Comparison of ENCODE assay signal across 10 cellular contexts in genomic region chr14:68686212-68686478, GRCh38.
A peak's percentile ranks its signal among the peaks of the same experiment; 100 is the strongest.
DNase-seq lines count a peak whose midpoint lies in the region; ATAC-seq, FAIRE-seq and TF ChIP-seq lines count a peak whose summit lies in the region.
"Had no signal": no experiment of that assay in that cellular context is flagged by ENCODE, and none has a peak within 500 bp of the region (broad histone marks: within the 10 kb centered on the region; RNA-seq: fewer than 3 reads in every experiment).

No MANE protein-coding gene starts in this region.

- H3K4me1 Mint-ChIP-seq in activated naive CD4-positive, alpha-beta T cell treated with anti-CD3 and anti-CD28 coated beads for 36 hours (ENCODE audit: low read depth): peaks cover 52% of the 10 kb centered on the region
- peaks cover 43% of the 10 kb centered on the region for H3K4me1 Mint-ChIP-seq in activated T-helper 17 cell treated with anti-CD3 and anti-CD28 coated beads, Interleukin-2, amount 50 U/mL, for 72 hours
- H3K4me1 Mint-ChIP-seq in type B pancreatic cell (ENCODE audit: unreplicated experiment) (peaks cover 78% of the 10 kb centered on the region), endodermal cell (peaks cover 10% of the 10 kb centered on the region)

- H2BK12ac ChIP-seq in mesenchymal stem cell (ENCODE audit: low read length in 2 of 2): peak overlapping the region; percentile 33 to 61

- H3K4me1 ChIP-seq in mesenchymal stem cell (ENCODE audit: control insufficient read depth, insufficient read depth, low read depth, low read length) (peaks cover 48% of the 10 kb centered on the region), endodermal cell (ENCODE audit: control insufficient read depth, insufficient read depth, low read length) (no peaks in the 10 kb centered on the region)

- H3K4me3 Mint-ChIP-seq in activated naive CD4-positive, alpha-beta T cell treated with anti-CD3 and anti-CD28 coated beads for 36 hours: no peak overlapping the region
- H3K4me3 Mint-ChIP-seq in activated T-helper 17 cell treated with anti-CD3 and anti-CD28 coated beads, Interleukin-2, amount 50 U/mL, for 72 hours: peak overlapping the region; percentile 71
- H3K4me3 Mint-ChIP-seq in type B pancreatic cell: peak overlapping the region; percentile 67
- no peak overlapping the region for H3K4me3 Mint-ChIP-seq in endodermal cell

- H4K91ac ChIP-seq in mesenchymal stem cell (ENCODE audit: low read length): peak overlapping the region; percentile 29

- H3K36me3 Mint-ChIP-seq in activated naive CD4-positive, alpha-beta T cell treated with anti-CD3 and anti-CD28 coated beads for 36 hours (ENCODE audit: low read depth): no peaks in the 10 kb centered on the region
- H3K36me3 Mint-ChIP-seq in activated T-helper 17 cell treated with anti-CD3 and anti-CD28 coated beads, Interleukin-2, amount 50 U/mL, for 72 hours (ENCODE audit: low read depth): no peaks in the 10 kb centered on the region
- no peaks in the 10 kb centered on the region for H3K36me3 Mint-ChIP-seq in type B pancreatic cell
- no peaks in the 10 kb centered on the region for H3K36me3 Mint-ChIP-seq in endodermal cell (ENCODE audit: low read depth)

- H3K36me3 ChIP-seq in mesenchymal stem cell (ENCODE audit: control insufficient read depth in 1 of 2, insufficient read depth in 2 of 2, low read depth in 1 of 2, low read length in 2 of 2) (no peaks in the 10 kb centered on the region), endodermal cell (ENCODE audit: control insufficient read depth, insufficient read depth, low read length) (no peaks in the 10 kb centered on the region)
- H3K36me3 ChIP-seq: heart right ventricle had no signal

- peak overlapping the region in 1 of 2 experiments; percentile 56 for H3K23ac ChIP-seq in mesenchymal stem cell (ENCODE audit: low read length in 2 of 2)

- H3K4me3 ChIP-seq in mesenchymal stem cell (ENCODE audit: insufficient read depth in 1 of 2, low read depth in 1 of 2, low read length in 2 of 2) (no peak overlapping the region), endodermal cell (ENCODE audit: low read length) (no peak overlapping the region)
- H3K4me3 ChIP-seq: heart right ventricle had no signal

- peak overlapping the region; percentile 81 for H2BK5ac ChIP-seq in mesenchymal stem cell (ENCODE audit: low read depth, low read length, poor library complexity, severe bottlenecking)

- peak overlapping the region; percentile 96 for H2BK15ac ChIP-seq in mesenchymal stem cell (ENCODE audit: low read depth, poor library complexity, severe bottlenecking)

- peak overlapping the region; percentile 91 for H2BK120ac ChIP-seq in mesenchymal stem cell (ENCODE audit: low read depth, low read length)

- intact Hi-C loops in activated naive CD4-positive, alpha-beta T cell treated with anti-CD3 and anti-CD28 coated beads for 36 hours (cut with micrococcal nuclease): loop anchor here (5.0 kb wide), 1 partner anchor 404 kb away; no protein-coding TSS in a partner anchor

- WGBS in mesenchymal stem cell: 78% methylated on average over 1 of the region's 1 CpG
- WGBS in endodermal cell (ENCODE audit: insufficient coverage in 1 of 2, insufficient read length in 1 of 2), 2 experiments: 93 to 100% methylated on average over 1 of the region's 1 CpG

- DNase-seq in activated naive CD4-positive, alpha-beta T cell treated with anti-CD3 and anti-CD28 coated beads for 36 hours: no peak
- no peak for DNase-seq in activated naive CD4-positive, alpha-beta T cell treated with anti-CD3 and anti-CD28 coated beads, Interleukin-2, amount 50 U/mL, for 16 hours
- DNase-seq in mesenchymal stem cell (no peak), type B pancreatic cell (ENCODE audit: extremely low spot score, unreplicated experiment) (no peak), HTR-8/SVneo (ENCODE audit: insufficient read length, low spot score) (no peak), endodermal cell (no peak)
- DNase-seq: AML-193, heart right ventricle had no signal

- peak overlapping the region; percentile 91 for H3K27ac Mint-ChIP-seq in activated naive CD4-positive, alpha-beta T cell treated with anti-CD3 and anti-CD28 coated beads for 36 hours
- H3K27ac Mint-ChIP-seq in activated T-helper 17 cell treated with anti-CD3 and anti-CD28 coated beads, Interleukin-2, amount 50 U/mL, for 72 hours: peak overlapping the region; percentile 94
- peak overlapping the region; percentile 91 for H3K27ac Mint-ChIP-seq in type B pancreatic cell
- no peak overlapping the region for H3K27ac Mint-ChIP-seq in endodermal cell

- no peaks in the 10 kb centered on the region for H3K9me3 Mint-ChIP-seq in activated naive CD4-positive, alpha-beta T cell treated with anti-CD3 and anti-CD28 coated beads for 36 hours
- H3K9me3 Mint-ChIP-seq in activated T-helper 17 cell treated with anti-CD3 and anti-CD28 coated beads, Interleukin-2, amount 50 U/mL, for 72 hours: no peaks in the 10 kb centered on the region
- H3K9me3 Mint-ChIP-seq in type B pancreatic cell (no peaks in the 10 kb centered on the region), endodermal cell (no peaks in the 10 kb centered on the region)

- ATAC-seq in activated T-helper 17 cell treated with anti-CD3 and anti-CD28 coated beads, Interleukin-2, amount 50 U/mL, for 72 hours (replicated peaks): no peak
- no peak for ATAC-seq in GM21526 (IDR thresholded peaks at IDR 0.05; ENCODE audit: low FRiP score, unreplicated experiment)
- ATAC-seq: heart right ventricle had no signal

- peak overlapping the region; percentile 88 for H3K27ac ChIP-seq in mesenchymal stem cell (ENCODE audit: low read length, poor library complexity, severe bottlenecking)
- no peak overlapping the region for H3K27ac ChIP-seq in endodermal cell (ENCODE audit: low read depth, low read length)

- peaks cover 2% of the 10 kb centered on the region for H3K9me3 ChIP-seq in mesenchymal stem cell (ENCODE audit: control insufficient read depth, low read length)
- H3K9me3 ChIP-seq in endodermal cell (ENCODE audit: control insufficient read depth, low read length): no peaks in the 10 kb centered on the region

- peak overlapping the region in 1 of 2 experiments; percentile 83 for H3K14ac ChIP-seq in mesenchymal stem cell (ENCODE audit: low read length in 2 of 2)

- FAIRE-seq in HTR-8/SVneo (lab: Jason Lieb, UNC): no peak

- peak overlapping the region; percentile 83 for H2AK5ac ChIP-seq in mesenchymal stem cell (ENCODE audit: low read length, severe bottlenecking)

- H4K8ac ChIP-seq in mesenchymal stem cell (ENCODE audit: low read length): peak overlapping the region; percentile 8

- H3K18ac ChIP-seq in mesenchymal stem cell (ENCODE audit: low read depth in 1 of 2, low read length in 2 of 2): peak overlapping the region; percentile 55 to 96

- peaks cover 9% of the 10 kb centered on the region for H3K79me1 ChIP-seq in mesenchymal stem cell (replicated peaks; ENCODE audit: low read length, poor library complexity, severe bottlenecking)

- peak overlapping the region; percentile 19 for H2AFZ ChIP-seq in mesenchymal stem cell (ENCODE audit: low read depth, low read length)

- H3K27me3 ChIP-seq in mesenchymal stem cell (ENCODE audit: control insufficient read depth in 1 of 2, insufficient read depth in 1 of 2, low read length in 2 of 2): no peaks in the 10 kb centered on the region
- peaks cover 14% of the 10 kb centered on the region for H3K27me3 ChIP-seq in endodermal cell (ENCODE audit: control insufficient read depth, insufficient read depth, low read length, poor library complexity, severe bottlenecking)
- H3K27me3 ChIP-seq: heart right ventricle had no signal

- peak overlapping the region; percentile 27 to 99 for H3K4ac ChIP-seq in mesenchymal stem cell (ENCODE audit: low read depth in 1 of 2, low read length in 2 of 2)

- TF ChIP-seq CTCF in type B pancreatic cell (conservative IDR thresholded peaks at IDR 0.05) (no peak), endodermal cell (conservative IDR thresholded peaks at IDR 0.05) (no peak)

- CTCF ChIA-PET in activated naive CD4-positive, alpha-beta T cell treated with anti-CD3 and anti-CD28 coated beads for 36 hours (lab: Charles Lee): interaction anchor here (0.5 to 1.6 kb wide), 3 partner anchors 71 to 438 kb away, joined by 3 to 7 read pairs (median 6); no protein-coding TSS in a partner anchor

- no peaks in the 10 kb centered on the region for H3K27me3 Mint-ChIP-seq in activated naive CD4-positive, alpha-beta T cell treated with anti-CD3 and anti-CD28 coated beads for 36 hours (ENCODE audit: low read depth)
- no peaks in the 10 kb centered on the region for H3K27me3 Mint-ChIP-seq in activated T-helper 17 cell treated with anti-CD3 and anti-CD28 coated beads, Interleukin-2, amount 50 U/mL, for 72 hours
- H3K27me3 Mint-ChIP-seq in type B pancreatic cell: no peaks in the 10 kb centered on the region
- H3K27me3 Mint-ChIP-seq in endodermal cell (ENCODE audit: insufficient read depth): peaks cover 29% of the 10 kb centered on the region

- H3K9ac ChIP-seq in mesenchymal stem cell (ENCODE audit: low read length) (peak overlapping the region; percentile 47), endodermal cell (ENCODE audit: extremely low read depth, low read length, poor library complexity, severe bottlenecking) (no peak overlapping the region)

- no peak overlapping the region for H3K4me2 ChIP-seq in mesenchymal stem cell (ENCODE audit: low read length, poor library complexity, severe bottlenecking)

Comparison
In these comparisons a context has a peak if more than half of its experiments do, and no peak if none do; other contexts are left out.
1. H3K4me3 Mint-ChIP-seq: peak in activated T-helper 17 cell treated with anti-CD3 and anti-CD28 coated beads, Interleukin-2, amount 50 U/mL, for 72 hours (single experiment) and type B pancreatic cell (single experiment); none in activated naive CD4-positive, alpha-beta T cell treated with anti-CD3 and anti-CD28 coated beads for 36 hours (single experiment) and endodermal cell (single experiment).